Comparison of ENCODE assay signal across 10 cellular contexts in genomic region chr1:1431845-1432565, GRCh38. TPM values are rescaled to one million over a fixed set of nuclear protein-coding genes. Genes with fewer than 3 reads are reported as not detected.
A peak's percentile ranks its signal among the peaks of the same experiment; 100 is the strongest.
DNase-seq lines count a peak whose midpoint lies in the region; ATAC-seq and TF ChIP-seq lines count a peak whose summit lies in the region.
"Had no signal": no experiment of that assay in that cellular context is flagged by ENCODE, and none has a peak within 500 bp of the region (broad histone marks: within the 10 kb centered on the region; RNA-seq: fewer than 3 reads in every experiment).

No MANE protein-coding gene starts in this region.

- no peaks in the 10 kb centered on the region for H3K36me3 ChIP-seq in tibial artery
- H3K36me3 ChIP-seq: neutrophil had no signal

- no peak overlapping the region for H3K4me3 Mint-ChIP-seq in endothelial cell (ENCODE audit: unreplicated experiment)

- H3K9me3 Mint-ChIP-seq in endothelial cell (ENCODE audit: unreplicated experiment): no peaks in the 10 kb centered on the region

- peaks cover 26% of the 10 kb centered on the region for H3K4me1 Mint-ChIP-seq in endothelial cell (ENCODE audit: unreplicated experiment)

- no peak for TF ChIP-seq CTCF in endothelial cell (IDR thresholded peaks at IDR 0.05; ENCODE audit: unreplicated experiment)
- TF ChIP-seq CTCF in tibial artery (IDR thresholded peaks at IDR 0.05): no peak

- H3K4me3 ChIP-seq in tibial artery: no peak overlapping the region

- DNase-seq in NCI-H460 (ENCODE audit: extremely low read depth, low read depth) (peak; percentile 55), endothelial cell (ENCODE audit: low spot score) (no peak), midbrain (lab: John Stamatoyannopoulos, UW) (peak; percentile 15), tibial artery (peak; percentile 57 to 85), RKO (ENCODE audit: low spot score) (no peak), T-helper 2 cell (no peak), SKM-1 treated with dmso at 0.1 percent for 144 hours (lab: John Stamatoyannopoulos, UW; ENCODE audit: unreplicated experiment) (no peak)
- DNase-seq: NCI-H2107 had no signal

- peaks cover 0 to 26% of the 10 kb centered on the region in 2 donors for H3K27me3 ChIP-seq in tibial artery

- ATAC-seq in GM18909 (IDR thresholded peaks at IDR 0.05; ENCODE audit: poor library complexity, unreplicated experiment): no peak

- H3K27ac Mint-ChIP-seq in endothelial cell (ENCODE audit: unreplicated experiment): peak overlapping the region; percentile 61

- H3K9me3 ChIP-seq in tibial artery: no peaks in the 10 kb centered on the region
- H3K9me3 ChIP-seq: neutrophil had no signal

- peaks cover 4% of the 10 kb centered on the region for H3K36me3 Mint-ChIP-seq in endothelial cell (ENCODE audit: low read depth, unreplicated experiment)

- peak overlapping the region; percentile 74 to 81 for H3K27ac ChIP-seq in tibial artery
- H3K27ac ChIP-seq: neutrophil had no signal

- H3K4me1 ChIP-seq in tibial artery: peaks cover 4 to 81% (median 65%) of the 10 kb centered on the region in 4 donors

- peaks cover 12% of the 10 kb centered on the region for H3K27me3 Mint-ChIP-seq in endothelial cell (ENCODE audit: unreplicated experiment)

- intact Hi-C loops in tibial artery (cut with DNase I; ENCODE audit: low total_unique reads): no loop called here

RNA-seq across cellular contexts. Expression of gene VWA1, which starts 3.5 kb away (rescaled TPM):
- total RNA-seq in NCI-H460 (2014; rRNA removed; shearing (Covaris generic)): 5.0 and 8.0 TPM in 2 replicates
- 9.0 and 14.7 TPM in 2 replicates for polyA plus RNA-seq in NCI-H460 (2014; cell fraction: nucleus; rRNA removed)
- total RNA-seq in endothelial cell (ENCODE audit: unreplicated experiment): 34.2 TPM

RNA-seq across cellular contexts. Expression of gene ANKRD65, which starts 10.9 kb away (rescaled TPM):
- 0.15 TPM in 1 of 2 replicates, not detected in the other for total RNA-seq in NCI-H460 (2014; rRNA removed; shearing (Covaris generic))
- polyA plus RNA-seq in NCI-H460 (2014; cell fraction: nucleus; rRNA removed): 0.13 and 0.32 TPM in 2 replicates
- 0.31 TPM for total RNA-seq in endothelial cell (ENCODE audit: unreplicated experiment)

RNA-seq across cellular contexts. Expression of gene ATAD3C, which starts 17.5 kb away (rescaled TPM):
- 0.05 and 0.06 TPM in 2 replicates for total RNA-seq in NCI-H460 (2014; rRNA removed; shearing (Covaris generic))
- not detected in 2 replicates for polyA plus RNA-seq in NCI-H460 (2014; cell fraction: nucleus; rRNA removed)
- 2.9 TPM for total RNA-seq in endothelial cell (ENCODE audit: unreplicated experiment)

RNA-seq across cellular contexts. Expression of gene MRPL20, which starts 24.9 kb away (rescaled TPM):
- total RNA-seq in NCI-H460 (2014; rRNA removed; shearing (Covaris generic)): 132 and 136 TPM in 2 replicates
- 142 and 162 TPM in 2 replicates for polyA plus RNA-seq in NCI-H460 (2014; cell fraction: nucleus; rRNA removed)
- 95.0 TPM for total RNA-seq in endothelial cell (ENCODE audit: unreplicated experiment)

RNA-seq across cellular contexts. Expression of gene CCNL2, which starts 32.9 kb away (rescaled TPM):
- 70.1 and 110 TPM in 2 replicates for total RNA-seq in NCI-H460 (2014; rRNA removed; shearing (Covaris generic))
- 432 and 478 TPM in 2 replicates for polyA plus RNA-seq in NCI-H460 (2014; cell fraction: nucleus; rRNA removed)
- total RNA-seq in endothelial cell (ENCODE audit: unreplicated experiment): 266 TPM

Comparison
In these comparisons a context has a peak if more than half of its experiments do, and no peak if none do; other contexts are left out.
1. DNase-seq: peak in NCI-H460 (single experiment), midbrain (single experiment) and tibial artery (2 of 2); none in endothelial cell (single experiment), RKO (single experiment), T-helper 2 cell (0 of 5) and SKM-1 treated with dmso at 0.1 percent for 144 hours (single experiment).